Comparison of ENCODE assay signal across 2 cellular contexts in genomic region chr4:79696534-79696933, GRCh38.
DNase-seq lines count a peak whose midpoint lies in the region; ATAC-seq, FAIRE-seq and TF ChIP-seq lines count a peak whose summit lies in the region.
"Not testable (repeated sequence)": the region's sequence is repeated elsewhere in the genome, so short reads cannot be mapped to it uniquely, and the experiment has no call there.

No MANE protein-coding gene starts in this region.

- H3K4me3 Mint-ChIP-seq in Caco-2 (ENCODE audit: unreplicated experiment): not testable (repeated sequence)

- H3K27me3 ChIP-seq in Caco-2 (replicated peaks; ENCODE audit: control insufficient read depth, insufficient read depth, low read length); K562 (ENCODE audit: control insufficient read depth in 2 of 2, insufficient read depth in 2 of 2, low read length in 2 of 2): not testable (repeated sequence)

- not testable (repeated sequence) for TF ChIP-seq EP300 in K562 (IDR thresholded peaks at IDR 0.05; ENCODE audit: low read length)

- H3K9me3 Mint-ChIP-seq in Caco-2 (ENCODE audit: unreplicated experiment): peaks cover 48% of the 10 kb centered on the region

- not testable (repeated sequence) for DNase-seq in Caco-2; K562 (ENCODE audit: extremely low read depth in 1 of 4, low spot score in 3 of 4)

- H3K27ac ChIP-seq in K562 (ENCODE audit: extremely low read depth, low read depth, low read length): not testable (repeated sequence)

- H3K36me3 Mint-ChIP-seq in Caco-2 (ENCODE audit: insufficient read depth, unreplicated experiment): not testable (repeated sequence)

- H3K36me3 ChIP-seq in Caco-2 (ENCODE audit: control insufficient read depth, insufficient read depth, low read length); K562 (ENCODE audit: control insufficient read depth, insufficient read depth, low read length): not testable (repeated sequence)

- H3K4me3 ChIP-seq in Caco-2 (ENCODE audit: low read depth, low read length); K562: not testable (repeated sequence)

- CTCF ChIA-PET in Caco-2 (lab: Charles Lee); K562 (lab: Yijun Ruan, JAX; ENCODE audit: low intra/inter-chr PET ratio): not testable (repeated sequence)

- intact Hi-C loops in Caco-2 (cut with micrococcal nuclease; ENCODE audit: unreplicated experiment); K562 (cut with micrococcal nuclease): not testable (repeated sequence)

- 43% methylated on average over 3 of the region's 3 CpGs for WGBS in K562 (ENCODE audit: insufficient coverage, low coverage, missing lambda C conversion rate)

- not testable (repeated sequence) for H3K4me2 ChIP-seq in K562 (ENCODE audit: insufficient read depth, low read length)

- not testable (repeated sequence) for H3K9me3 ChIP-seq in Caco-2; K562 (replicated peaks; ENCODE audit: control insufficient read depth, insufficient read depth, low read depth, low read length)

- TF ChIP-seq CTCF in Caco-2 (IDR thresholded peaks at IDR 0.05; ENCODE audit: insufficient read depth in 1 of 2, low read depth in 1 of 2, low read length in 1 of 2, severe bottlenecking in 1 of 2, unreplicated experiment in 1 of 2); K562 (IDR thresholded peaks at IDR 0.05 in 2 of 3, conservative IDR thresholded peaks at IDR 0.05 in 1 of 3; ENCODE audit: insufficient read depth in 2 of 3, low read depth in 1 of 3, low read length in 3 of 3): not testable (repeated sequence)

- H3K9ac ChIP-seq in K562 (ENCODE audit: insufficient read depth in 1 of 2, low read depth in 2 of 2, low read length in 2 of 2): not testable (repeated sequence)

- TF ChIP-seq RAD21 in K562 (CRISPR knock-in tag; conservative IDR thresholded peaks at IDR 0.05 in 1 of 2, IDR thresholded peaks at IDR 0.05 in 1 of 2): not testable (repeated sequence)

- FAIRE-seq in K562 (lab: Jason Lieb, UNC): not testable (repeated sequence)

- not testable (repeated sequence) for ATAC-seq in K562

- BruUV-seq in Caco-2 (replicated peaks; lab: Mats Ljungman, UMichigan); K562 (replicated peaks; lab: Mats Ljungman, UMichigan): not testable (repeated sequence)

- H3K27me3 Mint-ChIP-seq in Caco-2 (ENCODE audit: insufficient read depth, unreplicated experiment): not testable (repeated sequence)

- not testable (repeated sequence) for H3K9me1 ChIP-seq in K562 (ENCODE audit: control insufficient read depth, insufficient read depth, low read length)

- not testable (repeated sequence) for H2AFZ ChIP-seq in K562 (ENCODE audit: low read depth, low read length)

- peaks cover 21% of the 10 kb centered on the region for H3K4me1 Mint-ChIP-seq in Caco-2 (ENCODE audit: low read depth, unreplicated experiment)

- H4K20me1 ChIP-seq in K562 (replicated peaks; ENCODE audit: control insufficient read depth, insufficient read depth, low read length): not testable (repeated sequence)

- H3K27ac Mint-ChIP-seq in Caco-2 (ENCODE audit: unreplicated experiment): peak overlapping the region; percentile 51

- TF ChIP-seq POLR2A in K562 (conservative IDR thresholded peaks at IDR 0.05): not testable (repeated sequence)

- H3K4me1 ChIP-seq in Caco-2; K562 (replicated peaks in 1 of 2; ENCODE audit: control insufficient read depth in 2 of 2, insufficient read depth in 2 of 2, low read length in 2 of 2): not testable (repeated sequence)

- POLR2A ChIA-PET in Caco-2 (lab: Charles Lee); K562 (lab: Yijun Ruan, JAX): not testable (repeated sequence)

- H3K79me2 ChIP-seq in K562 (ENCODE audit: control insufficient read depth, insufficient read depth, low read length): not testable (repeated sequence)

- in situ Hi-C loops in K562 (cut with MboI): not testable (repeated sequence)

TF ChIP-seq in K562, 482 proteins besides CTCF, POLR2A, EP300 and RAD21:
- TF ChIP-seq ZNF57 (CRISPR knock-in tag; IDR thresholded peaks at IDR 0.05): peak; percentile 93
